In the genomic region with DNA sequence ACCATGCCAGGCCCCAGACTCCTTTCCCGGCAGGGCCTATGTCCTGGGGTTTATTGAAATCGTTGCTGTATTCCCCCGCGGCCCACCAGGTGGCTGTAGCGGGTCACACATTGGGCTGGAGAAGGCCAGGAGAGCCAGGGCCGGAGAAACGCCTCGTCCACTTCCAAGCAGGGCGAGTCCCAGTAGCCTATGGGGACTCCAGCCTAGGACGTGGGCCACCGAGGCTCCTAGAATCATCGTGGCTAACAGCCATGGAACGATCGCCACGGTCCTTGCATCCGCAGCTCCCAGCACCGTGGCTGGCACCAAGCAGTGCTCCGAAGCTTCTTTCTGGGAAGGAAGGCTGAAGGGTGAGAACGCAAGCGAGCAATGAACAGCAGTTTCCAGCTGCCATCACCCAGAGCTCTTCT, we compare ENCODE assay signal across 8 cellular contexts.
DNase-seq lines count a peak whose midpoint lies in the region; ATAC-seq and TF ChIP-seq lines count a peak whose summit lies in the region.

No MANE protein-coding gene starts in this region.

- peak; percentile 57 for DNase-seq in DMS 273 (lab: John Stamatoyannopoulos, UW; ENCODE audit: unreplicated experiment)
- no peak for DNase-seq in DMS 273 treated with DMSO at 0.1 percent for 48 hours (lab: John Stamatoyannopoulos, UW)
- DNase-seq in RPMI8226: peak; percentile 38
- DNase-seq in fibroblast of the aortic adventitia (ENCODE audit: low read depth): peak; percentile 77
- peak; percentile 5 for DNase-seq in occipital lobe (lab: John Stamatoyannopoulos, UW)
- no peak for DNase-seq in NCI-H774 (lab: John Stamatoyannopoulos, UW)

- peak; percentile 87 for TF ChIP-seq CTCF in fibroblast of the aortic adventitia (IDR thresholded peaks at IDR 0.05; ENCODE audit: insufficient read depth, low read length)

- ATAC-seq in GM21825 (IDR thresholded peaks at IDR 0.05; ENCODE audit: unreplicated experiment): no peak
- no peak for ATAC-seq in GM19324 (IDR thresholded peaks at IDR 0.05; ENCODE audit: low FRiP score, unreplicated experiment)

- peak overlapping the region; percentile 57 for H3K4me3 ChIP-seq in fibroblast of the aortic adventitia (ENCODE audit: low read depth, low read length)

Comparison
In these comparisons a context has a peak if more than half of its experiments do, and no peak if none do; other contexts are left out.
1. DNase-seq: peak in DMS 273 (single experiment), RPMI8226 (single experiment), fibroblast of the aortic adventitia (single experiment) and occipital lobe (single experiment); none in DMS 273 treated with DMSO at 0.1 percent for 48 hours (single experiment) and NCI-H774 (single experiment).